In genomic region chr20:48750941-48751620, GRCh38 we compare ENCODE assay signal across 8 cellular contexts.
DNase-seq lines count a peak whose midpoint lies in the region; ATAC-seq and TF ChIP-seq lines count a peak whose summit lies in the region.

No MANE protein-coding gene starts in this region.

- H3K9me3 ChIP-seq in CD8-positive, alpha-beta T cell (ENCODE audit: low read length), result peaks cover 4% of the 10 kb centered on the region

- TF ChIP-seq CTCF in CD8-positive, alpha-beta T cell (IDR thresholded peaks at IDR 0.05), result no peak

- peak overlapping the region; percentile 12 for H3K27ac ChIP-seq in CD8-positive, alpha-beta T cell (ENCODE audit: low read depth, low read length)

- peak; percentile 78 for ATAC-seq in CD8-positive, alpha-beta T cell
- ATAC-seq in GM19467 (IDR thresholded peaks at IDR 0.05; ENCODE audit: unreplicated experiment), result no peak

- peak overlapping the region; percentile 56 for H3K4me3 Mint-ChIP-seq in CD8-positive, alpha-beta T cell
- peak overlapping the region; percentile 38 for H3K4me3 Mint-ChIP-seq in stimulated activated naive CD8-positive, alpha-beta T cell treated with anti-CD3 and anti-CD28 coated beads, Interleukin-15, Interleukin-2, amounts not matched to agents 100 ng/mL and 50 ng/mL, for 24 hours

- no peaks in the 10 kb centered on the region for H3K36me3 ChIP-seq in CD8-positive, alpha-beta T cell (ENCODE audit: insufficient read depth, low read length)

- peaks cover 76% of the 10 kb centered on the region for H3K4me1 Mint-ChIP-seq in CD8-positive, alpha-beta T cell (ENCODE audit: low read depth)
- peaks cover 82% of the 10 kb centered on the region for H3K4me1 Mint-ChIP-seq in stimulated activated naive CD8-positive, alpha-beta T cell treated with anti-CD3 and anti-CD28 coated beads, Interleukin-15, Interleukin-2, amounts not matched to agents 100 ng/mL and 50 ng/mL, for 24 hours (ENCODE audit: low read depth)

- H3K9me3 Mint-ChIP-seq in CD8-positive, alpha-beta T cell, result peaks cover 6% of the 10 kb centered on the region
- peaks cover 12% of the 10 kb centered on the region for H3K9me3 Mint-ChIP-seq in stimulated activated naive CD8-positive, alpha-beta T cell treated with anti-CD3 and anti-CD28 coated beads, Interleukin-15, Interleukin-2, amounts not matched to agents 100 ng/mL and 50 ng/mL, for 24 hours

- POLR2A ChIA-PET in CD8-positive, alpha-beta T cell (lab: Charles Lee), result interaction anchor here (1.0 to 2.7 kb wide), 8 partner anchors 10 to 76 kb away, joined by 3 to 21 read pairs (median 4); partner anchors contain the start of gene PREX1

- H3K27ac Mint-ChIP-seq in CD8-positive, alpha-beta T cell, result peak overlapping the region; percentile 88
- H3K27ac Mint-ChIP-seq in stimulated activated naive CD8-positive, alpha-beta T cell treated with anti-CD3 and anti-CD28 coated beads, Interleukin-15, Interleukin-2, amounts not matched to agents 100 ng/mL and 50 ng/mL, for 24 hours, result peak overlapping the region; percentile 72

- H3K27me3 Mint-ChIP-seq in CD8-positive, alpha-beta T cell (ENCODE audit: low read depth), result no peaks in the 10 kb centered on the region
- H3K27me3 Mint-ChIP-seq in stimulated activated naive CD8-positive, alpha-beta T cell treated with anti-CD3 and anti-CD28 coated beads, Interleukin-15, Interleukin-2, amounts not matched to agents 100 ng/mL and 50 ng/mL, for 24 hours, result no peaks in the 10 kb centered on the region

- H3K27me3 ChIP-seq in CD8-positive, alpha-beta T cell (ENCODE audit: insufficient read depth, low read length), result no peaks in the 10 kb centered on the region

- peaks cover 43% of the 10 kb centered on the region for H3K36me3 Mint-ChIP-seq in CD8-positive, alpha-beta T cell
- peaks cover 50% of the 10 kb centered on the region for H3K36me3 Mint-ChIP-seq in stimulated activated naive CD8-positive, alpha-beta T cell treated with anti-CD3 and anti-CD28 coated beads, Interleukin-15, Interleukin-2, amounts not matched to agents 100 ng/mL and 50 ng/mL, for 24 hours (ENCODE audit: low read depth)

- peak; percentile 16 to 81 (median 58) for DNase-seq in CD8-positive, alpha-beta T cell
- DNase-seq in NCI-H2227 treated with DMSO at 0.1 percent for 48 hours (lab: John Stamatoyannopoulos, UW) (peak; percentile 44), iPS DF 4.7 (ENCODE audit: extremely low read depth, low spot score) (peak; percentile 62), kidney tubule cell (ENCODE audit: low spot score) (no peak), HK-2 (ENCODE audit: unreplicated experiment) (no peak)
- DNase-seq in activated naive CD4-positive, alpha-beta T cell treated with Interleukin-2 at 50 U/mL for 16 hours, result peak; percentile 55

- peak overlapping the region; percentile 32 for H3K4me3 ChIP-seq in CD8-positive, alpha-beta T cell (ENCODE audit: low read depth, low read length)

- peaks cover 67% of the 10 kb centered on the region for H3K4me1 ChIP-seq in CD8-positive, alpha-beta T cell (ENCODE audit: insufficient read depth, low read length)

- CTCF ChIA-PET in CD8-positive, alpha-beta T cell (lab: Charles Lee), result interaction anchor here (0.8 to 1.9 kb wide), 9 partner anchors 9 to 114 kb away, joined by 3 to 8 read pairs (median 4); no protein-coding TSS in a partner anchor

- intact Hi-C loops in CD8-positive, alpha-beta T cell (cut with DNase I, micrococcal nuclease), result loop anchor here (1.0 to 2.0 kb wide), 3 partner anchors 18 to 71 kb away; no protein-coding TSS in a partner anchor

Comparison
In these comparisons a context has a peak if more than half of its experiments do, and no peak if none do; other contexts are left out.
1. DNase-seq: peak in CD8-positive, alpha-beta T cell (7 of 7), NCI-H2227 treated with DMSO at 0.1 percent for 48 hours (single experiment), activated naive CD4-positive, alpha-beta T cell treated with Interleukin-2 at 50 U/mL for 16 hours (single experiment) and iPS DF 4.7 (single experiment); none in kidney tubule cell (single experiment) and HK-2 (single experiment).